8 cellular contexts compared by ENCODE assay signal in the genomic region with DNA sequence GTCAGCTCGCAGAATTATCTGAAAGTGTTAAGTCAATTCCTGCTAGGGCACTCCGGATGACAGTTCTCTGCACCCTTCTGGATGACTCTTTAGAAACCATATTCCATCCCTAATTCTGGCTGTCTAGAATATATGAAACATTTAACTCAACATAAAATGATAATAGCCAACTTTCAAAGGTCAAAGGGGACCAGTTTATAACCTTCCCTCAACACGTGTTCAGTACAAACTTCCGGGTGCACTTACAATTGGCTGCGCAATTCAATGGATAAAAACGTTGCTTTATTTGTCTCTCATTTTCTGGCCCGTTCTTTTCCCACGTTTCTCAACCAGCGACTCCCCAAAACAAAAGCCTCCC. TPM values are rescaled to one million over a fixed set of nuclear protein-coding genes. Genes with fewer than 3 reads are reported as not detected.
DNase-seq lines count a peak whose midpoint lies in the region; ATAC-seq, FAIRE-seq and TF ChIP-seq lines count a peak whose summit lies in the region.

No MANE protein-coding gene starts in this region.

- H3K9ac ChIP-seq in adipocyte (ENCODE audit: low read length) (peak overlapping the region; percentile 93), HepG2 (ENCODE audit: insufficient read depth, low read depth, low read length) (peak overlapping the region; percentile 95)

- no peaks in the 10 kb centered on the region for H3K27me3 ChIP-seq in CD8-positive, alpha-beta memory T cell (ENCODE audit: insufficient read depth, low read length, poor library complexity, severe bottlenecking)
- no peaks in the 10 kb centered on the region for H3K27me3 ChIP-seq in adipocyte (replicated peaks; ENCODE audit: control insufficient read depth, insufficient read depth, low read length)
- H3K27me3 ChIP-seq in HepG2 (ENCODE audit: control insufficient read depth in 1 of 2, insufficient read depth in 2 of 2, low read length in 2 of 2), result no peaks in the 10 kb centered on the region; a peak in 1 of 5 replicates
- H3K27me3 ChIP-seq in tibial nerve, result no peaks in the 10 kb centered on the region

- peak in 2 of 5 donors; percentile 1 to 28 for DNase-seq in CD8-positive, alpha-beta memory T cell
- DNase-seq in HuH-7.5 (ENCODE audit: low spot score) (peak; percentile 27), adipocyte (ENCODE audit: low read depth) (no peak), HepG2 (ENCODE audit: low spot score) (no peak), tibial nerve (ENCODE audit: low spot score in 2 of 2) (no peak), NCI-H526 treated with DMSO at 0.1 percent for 48 hours (lab: John Stamatoyannopoulos, UW) (no peak)

- no peaks in the 10 kb centered on the region for H3K27me3 Mint-ChIP-seq in CD8-positive, alpha-beta memory T cell

- H3K4me2 ChIP-seq in HepG2 (ENCODE audit: low read depth, low read length), result peak overlapping the region; percentile 67

- intact Hi-C loops in HepG2 (cut with micrococcal nuclease; ENCODE audit: unreplicated experiment), result no loop called here

- peaks cover 14 to 43% (median 20%) of the 10 kb centered on the region in 3 donors for H3K4me1 Mint-ChIP-seq in CD8-positive, alpha-beta memory T cell

- in situ Hi-C loops in HepG2 (cut with HindIII; ENCODE audit: extremely low pct_ligation_motif_present, low pct_unique_long_range_greater_than_20kb), result no loop called here

- peaks cover 31% of the 10 kb centered on the region for H4K20me1 ChIP-seq in HepG2 (ENCODE audit: insufficient read depth, low read length)

- TF ChIP-seq EP300 in HepG2 (IDR thresholded peaks at IDR 0.05; ENCODE audit: low read depth in 2 of 2, low read length in 2 of 2), result no peak
- TF ChIP-seq EP300 in HepG2 (CRISPR knock-in tag; IDR thresholded peaks at IDR 0.05; ENCODE audit: borderline replicate concordance), result no peak
- no peak for TF ChIP-seq EP300 in tibial nerve (IDR thresholded peaks at IDR 0.05)

- peak overlapping the region; percentile 83 to 98 (median 92) for H3K27ac Mint-ChIP-seq in CD8-positive, alpha-beta memory T cell

- no peaks in the 10 kb centered on the region for H3K9me3 Mint-ChIP-seq in CD8-positive, alpha-beta memory T cell

- TF ChIP-seq RAD21 in HepG2 (CRISPR knock-in tag; IDR thresholded peaks at IDR 0.05), result no peak

- peaks cover 57% of the 10 kb centered on the region for H3K79me2 ChIP-seq in HepG2 (ENCODE audit: insufficient read depth, low read length)

- no peaks in the 10 kb centered on the region for H3K9me3 ChIP-seq in CD8-positive, alpha-beta memory T cell (ENCODE audit: low read length)
- H3K9me3 ChIP-seq in adipocyte (ENCODE audit: control insufficient read depth, low read length) (no peaks in the 10 kb centered on the region), HepG2 (ENCODE audit: low read length) (no peaks in the 10 kb centered on the region), tibial nerve (no peaks in the 10 kb centered on the region)

- H2AFZ ChIP-seq in HepG2 (ENCODE audit: low read length), result no peak overlapping the region

- H3K4me3 ChIP-seq in CD8-positive, alpha-beta memory T cell (ENCODE audit: low read length), result peak overlapping the region; percentile 85
- peak overlapping the region; percentile 92 for H3K4me3 ChIP-seq in adipocyte (ENCODE audit: low read length)
- peak overlapping the region; percentile 94 to 98 (median 96) for H3K4me3 ChIP-seq in HepG2 (replicated peaks in 1 of 3; ENCODE audit: insufficient read depth in 1 of 3, low read depth in 2 of 3, low read length in 3 of 3)
- H3K4me3 ChIP-seq in tibial nerve, result peak overlapping the region; percentile 67 to 97 (median 82)

- BruUV-seq in HepG2 (replicated peaks; lab: Mats Ljungman, UMichigan), result TSS peak; percentile 69

- POLR2A ChIA-PET in CD8-positive, alpha-beta memory T cell (lab: Charles Lee), result interaction anchor here (0.6 to 2.8 kb wide), 6 partner anchors 21 to 1138 kb away, joined by 3 to 17 read pairs (median 4); partner anchors contain the start of genes DIABLO, KMT5A, MPHOSPH9 and MTRFR
- POLR2A ChIA-PET in HepG2 (lab: Yijun Ruan, JAX), result interaction anchor here (0.8 to 4.9 kb wide), 5 partner anchors 19 to 130 kb away, joined by 3 to 121 read pairs (median 3); partner anchors contain the start of genes KMT5A, MPHOSPH9, MTRFR and SNRNP35

- H3K36me3 Mint-ChIP-seq in CD8-positive, alpha-beta memory T cell, result peaks cover 0 to 20% (median 0%) of the 10 kb centered on the region in 3 donors

- 1% methylated on average over 9 of the region's 9 CpGs for WGBS in HepG2 (ENCODE audit: low lambda C conversion rate)
- 1 to 3% methylated on average over 9 of the region's 9 CpGs for WGBS in tibial nerve, 2 donors

- CTCF ChIA-PET in CD8-positive, alpha-beta memory T cell (lab: Charles Lee), result interaction anchor here (0.9 to 5.9 kb wide), 4 partner anchors 8 to 219 kb away, joined by 3 to 66 read pairs (median 8); partner anchors contain the start of gene KMT5A
- CTCF ChIA-PET in HepG2 (lab: Yijun Ruan, JAX; ENCODE audit: low intra/inter-chr PET ratio, low total read pairs), result no interaction called here

- H3K27ac ChIP-seq in CD8-positive, alpha-beta memory T cell (ENCODE audit: low read depth, low read length), result peak overlapping the region; percentile 97
- peak overlapping the region; percentile 97 for H3K27ac ChIP-seq in HepG2 (ENCODE audit: extremely low read length, insufficient read depth, low read length)
- H3K27ac ChIP-seq in tibial nerve, result peak overlapping the region in 3 of 4 donors; percentile 90 to 97 (median 95)

- ATAC-seq in HepG2 (no peak), GM21515 (IDR thresholded peaks at IDR 0.05; ENCODE audit: unreplicated experiment) (no peak), GM21423 (IDR thresholded peaks at IDR 0.05; ENCODE audit: unreplicated experiment) (no peak)

- no peak for TF ChIP-seq CTCF in HepG2 (CRISPR knock-in tag; IDR thresholded peaks at IDR 0.05)
- no peak for TF ChIP-seq CTCF in tibial nerve (IDR thresholded peaks at IDR 0.05)

- no peaks in the 10 kb centered on the region for H3K36me3 ChIP-seq in CD8-positive, alpha-beta memory T cell (ENCODE audit: insufficient read depth, low read length)
- no peaks in the 10 kb centered on the region for H3K36me3 ChIP-seq in adipocyte (ENCODE audit: control insufficient read depth, insufficient read depth, low read length, severe bottlenecking)
- peaks cover 1 to 3% of the 10 kb centered on the region in 2 experiments; a peak in 2 of 5 replicates for H3K36me3 ChIP-seq in HepG2 (replicated peaks in 1 of 2; ENCODE audit: control insufficient read depth in 1 of 2, insufficient read depth in 2 of 2, low read length in 2 of 2)
- H3K36me3 ChIP-seq in tibial nerve, result no peaks in the 10 kb centered on the region

- FAIRE-seq in HepG2 (lab: Jason Lieb, UNC), result no peak

- TF ChIP-seq POLR2A in HepG2 (IDR thresholded peaks at IDR 0.05; ENCODE audit: insufficient read depth in 1 of 2, low read depth in 2 of 2, low read length in 2 of 2) (no peak), tibial nerve (IDR thresholded peaks at IDR 0.05) (no peak)

- peak overlapping the region; percentile 91 to 97 (median 93) for H3K4me3 Mint-ChIP-seq in CD8-positive, alpha-beta memory T cell

- peaks cover 20% of the 10 kb centered on the region for H3K4me1 ChIP-seq in CD8-positive, alpha-beta memory T cell (ENCODE audit: insufficient read depth, low read length)
- H3K4me1 ChIP-seq in adipocyte (ENCODE audit: control insufficient read depth, insufficient read depth, low read length) (peaks cover 10% of the 10 kb centered on the region), HepG2 (ENCODE audit: insufficient read depth, low read length) (peaks cover 23% of the 10 kb centered on the region), tibial nerve (peaks cover 0 to 53% (median 12%) of the 10 kb centered on the region in 4 donors)

RNA-seq across cellular contexts. Expression of gene SBNO1, which starts 1.3 kb away (rescaled TPM):
- 10 to 100 TPM; 52.1 to 53.8 TPM for total RNA-seq in CD8-positive, alpha-beta memory T cell
- polyA plus RNA-seq in CD8-positive, alpha-beta memory T cell, result 42.8 TPM
- 40.2 and 69.6 TPM in 2 replicates for total RNA-seq in HepG2 (2016; rRNA removed; fragmentation: Illumina TruSeq; extraction: Trizol)
- 5.9 and 8.0 TPM in 2 replicates for total RNA-seq in HepG2 (2016; cell fraction: cytosol; rRNA removed; fragmentation: Illumina TruSeq; extraction: Trizol; ENCODE audit: low read depth)
- 38.7 and 67.2 TPM in 2 replicates for total RNA-seq in HepG2 (2016; cell fraction: insoluble cytoplasmic fraction; rRNA removed; fragmentation: Illumina TruSeq; extraction: Trizol)
- total RNA-seq in HepG2 (2016; cell fraction: membrane; rRNA removed; fragmentation: Illumina TruSeq; extraction: Trizol), result 14.1 and 16.7 TPM in 2 replicates
- total RNA-seq in HepG2 (2016; cell fraction: nucleus; rRNA removed; fragmentation: Illumina TruSeq; extraction: Trizol), result 29.6 and 33.9 TPM in 2 replicates
- 8.7 and 10.9 TPM in 2 replicates for polyA plus RNA-seq in HepG2 (2011; rRNA removed)
- 4.5 and 6.6 TPM in 2 replicates for polyA plus RNA-seq in HepG2 (2011; cell fraction: cytosol; rRNA removed)
- 7.7 and 8.7 TPM in 2 replicates for polyA plus RNA-seq in HepG2 (2011; cell fraction: nucleus; rRNA removed)
- 12.0 and 12.8 TPM in 2 replicates for polyA plus RNA-seq in HepG2 (2012)
- polyA plus RNA-seq in HepG2 (2016; cell fraction: cytosol; fragmentation: Illumina TruSeq; extraction: Trizol; ENCODE audit: low read depth), result 0.65 and 0.78 TPM in 2 replicates
- 22.2 and 22.3 TPM in 2 replicates for polyA plus RNA-seq in HepG2 (2016; cell fraction: insoluble cytoplasmic fraction; fragmentation: Illumina TruSeq; extraction: Trizol; ENCODE audit: low read depth)
- 2.0 and 2.5 TPM in 2 replicates for polyA plus RNA-seq in HepG2 (2016; cell fraction: membrane; fragmentation: Illumina TruSeq; extraction: Trizol; ENCODE audit: low read depth)
- 20.8 and 22.6 TPM in 2 replicates for polyA plus RNA-seq in HepG2 (2016; cell fraction: nucleus; fragmentation: Illumina TruSeq; extraction: Trizol; ENCODE audit: insufficient read depth, low read depth)
- 14.7 and 18.6 TPM in 2 replicates for polyA minus RNA-seq in HepG2 (2011; rRNA and poly(A)+ RNA removed; ENCODE audit: low replicate concordance)
- 20.0 and 21.5 TPM in 2 replicates for polyA minus RNA-seq in HepG2 (2011; cell fraction: cytosol; rRNA and poly(A)+ RNA removed)
- polyA minus RNA-seq in HepG2 (2011; cell fraction: nucleus; rRNA and poly(A)+ RNA removed), result 22.9 and 23.6 TPM in 2 replicates
- total RNA-seq in tibial nerve, result 10 to 100 TPM; 13.9 to 25.8 (median 17.8) TPM

RNA-seq across cellular contexts. Expression of gene KMT5A, which starts 20.6 kb away (rescaled TPM):
- 10 to 100 TPM; 46.8 to 49.9 TPM for total RNA-seq in CD8-positive, alpha-beta memory T cell
- 5.0 TPM for polyA plus RNA-seq in CD8-positive, alpha-beta memory T cell
- total RNA-seq in HepG2 (2016; rRNA removed; fragmentation: Illumina TruSeq; extraction: Trizol), result 22.5 and 26.5 TPM in 2 replicates
- 13.8 and 16.3 TPM in 2 replicates for total RNA-seq in HepG2 (2016; cell fraction: cytosol; rRNA removed; fragmentation: Illumina TruSeq; extraction: Trizol; ENCODE audit: low read depth)
- 16.0 and 25.9 TPM in 2 replicates for total RNA-seq in HepG2 (2016; cell fraction: insoluble cytoplasmic fraction; rRNA removed; fragmentation: Illumina TruSeq; extraction: Trizol)
- total RNA-seq in HepG2 (2016; cell fraction: membrane; rRNA removed; fragmentation: Illumina TruSeq; extraction: Trizol), result 31.1 and 32.8 TPM in 2 replicates
- total RNA-seq in HepG2 (2016; cell fraction: nucleus; rRNA removed; fragmentation: Illumina TruSeq; extraction: Trizol), result 17.0 and 22.2 TPM in 2 replicates
- polyA plus RNA-seq in HepG2 (2011; rRNA removed), result 12.4 and 14.0 TPM in 2 replicates
- polyA plus RNA-seq in HepG2 (2011; cell fraction: cytosol; rRNA removed), result 10.2 and 11.2 TPM in 2 replicates
- polyA plus RNA-seq in HepG2 (2011; cell fraction: nucleus; rRNA removed), result 22.9 and 26.6 TPM in 2 replicates
- 13.4 and 18.1 TPM in 2 replicates for polyA plus RNA-seq in HepG2 (2012)
- polyA plus RNA-seq in HepG2 (2016; cell fraction: cytosol; fragmentation: Illumina TruSeq; extraction: Trizol; ENCODE audit: low read depth), result 16.7 and 20.1 TPM in 2 replicates
- polyA plus RNA-seq in HepG2 (2016; cell fraction: insoluble cytoplasmic fraction; fragmentation: Illumina TruSeq; extraction: Trizol; ENCODE audit: low read depth), result 22.9 and 33.7 TPM in 2 replicates
- polyA plus RNA-seq in HepG2 (2016; cell fraction: membrane; fragmentation: Illumina TruSeq; extraction: Trizol; ENCODE audit: low read depth), result 35.7 and 39.3 TPM in 2 replicates
- 49.9 and 50.4 TPM in 2 replicates for polyA plus RNA-seq in HepG2 (2016; cell fraction: nucleus; fragmentation: Illumina TruSeq; extraction: Trizol; ENCODE audit: insufficient read depth, low read depth)
- 6.8 and 27.9 TPM in 2 replicates for polyA minus RNA-seq in HepG2 (2011; rRNA and poly(A)+ RNA removed; ENCODE audit: low replicate concordance)
- polyA minus RNA-seq in HepG2 (2011; cell fraction: cytosol; rRNA and poly(A)+ RNA removed), result 7.7 and 7.9 TPM in 2 replicates
- 14.9 and 17.4 TPM in 2 replicates for polyA minus RNA-seq in HepG2 (2011; cell fraction: nucleus; rRNA and poly(A)+ RNA removed)
- 10 to 100 TPM; 16.5 to 34.5 (median 27.0) TPM for total RNA-seq in tibial nerve
